In genomic region chr16:47644166-47644565, GRCh38 we compare ENCODE assay signal across 11 cellular contexts.
DNase-seq lines count a peak whose midpoint lies in the region; ATAC-seq, FAIRE-seq and TF ChIP-seq lines count a peak whose summit lies in the region.
"Had no signal": no experiment of that assay in that cellular context is flagged by ENCODE, and none has a peak within 500 bp of the region (broad histone marks: within the 10 kb centered on the region; RNA-seq: fewer than 3 reads in every experiment).

No MANE protein-coding gene starts in this region.

- peak; percentile 46 for DNase-seq in Right ventricle myocardium superior
- no peak for DNase-seq in cardiac septum (ENCODE audit: low spot score)
- DNase-seq in astrocyte of the spinal cord (ENCODE audit: low read depth, low spot score) = peak; percentile 94
- DNase-seq in left ventricle myocardium superior = peak; percentile 34
- no peak for DNase-seq in T-cell
- no peak for DNase-seq in activated CD4-positive, alpha-beta T cell treated with anti-CD3 and anti-CD28 coated beads for 4 hours
- DNase-seq in frontal cortex (ENCODE audit: low spot score in 2 of 2) = no peak
- no peak for DNase-seq in effector CD4-positive, alpha-beta T cell
- DNase-seq: hippocampal formation, upper lobe of left lung had no signal

- POLR2A ChIA-PET in T-cell (lab: Charles Lee) = no interaction called here

- peaks cover 55% of the 10 kb centered on the region for H3K36me3 Mint-ChIP-seq in T-cell

- H3K27me3 Mint-ChIP-seq in T-cell = no peaks in the 10 kb centered on the region
- H3K27me3 Mint-ChIP-seq: CD4-positive, CD25-positive, alpha-beta regulatory T cell had no signal

- H3K4me3 ChIP-seq in astrocyte of the spinal cord (ENCODE audit: low read depth, low read length) = no peak overlapping the region
- H3K4me3 ChIP-seq: upper lobe of left lung had no signal

- no peak for TF ChIP-seq CTCF in astrocyte of the spinal cord (IDR thresholded peaks at IDR 0.05; ENCODE audit: low read depth, low read length)

- no peak overlapping the region for H3K4me3 Mint-ChIP-seq in T-cell

- H3K27ac Mint-ChIP-seq in T-cell = no peak overlapping the region

- in situ Hi-C loops in astrocyte of the spinal cord (cut with HindIII; ENCODE audit: low sequenced_read_pairs) = no loop called here

- ATAC-seq in Right ventricle myocardium superior (ENCODE audit: poor library complexity) (peak; percentile 84), left ventricle myocardium superior (peak; percentile 74), T-cell (replicated peaks in 1 of 4) (no peak)

- no peaks in the 10 kb centered on the region for H3K9me3 Mint-ChIP-seq in T-cell

- intact Hi-C loops in Right ventricle myocardium superior (cut with DNase I) = no loop called here
- intact Hi-C loops in cardiac septum (cut with DNase I) = no loop called here
- intact Hi-C loops in left ventricle myocardium superior (cut with micrococcal nuclease) = no loop called here

- CTCF ChIA-PET in T-cell (lab: Charles Lee) = no interaction called here

- H3K4me1 Mint-ChIP-seq in T-cell = peaks cover 6 to 13% (median 9%) of the 10 kb centered on the region in 3 donors

- FAIRE-seq in frontal cortex (lab: Jason Lieb, UNC) = no peak

Comparison
In these comparisons a context has a peak if more than half of its experiments do, and no peak if none do; other contexts are left out.
1. DNase-seq: peak in Right ventricle myocardium superior (single experiment), astrocyte of the spinal cord (single experiment) and left ventricle myocardium superior (single experiment); none in cardiac septum (single experiment), T-cell (0 of 34), activated CD4-positive, alpha-beta T cell treated with anti-CD3 and anti-CD28 coated beads for 4 hours (0 of 2), frontal cortex (0 of 2) and effector CD4-positive, alpha-beta T cell (single experiment).
2. ATAC-seq: peak in Right ventricle myocardium superior (single experiment) and left ventricle myocardium superior (single experiment); none in T-cell (0 of 4).